ENCODE assay signal across 8 cellular contexts in genomic region chr1:42924249-42925131, GRCh38. TPM values are rescaled to one million over a fixed set of nuclear protein-coding genes. Genes with fewer than 3 reads are reported as not detected.
DNase-seq lines count a peak whose midpoint lies in the region; ATAC-seq and TF ChIP-seq lines count a peak whose summit lies in the region.

No MANE protein-coding gene starts in this region.

- H3K9me3 ChIP-seq in adrenal gland (replicated peaks in 1 of 3) (no peaks in the 10 kb centered on the region), heart left ventricle (no peaks in the 10 kb centered on the region)

- intact Hi-C loops in adrenal gland (cut with DNase I), result no loop called here
- intact Hi-C loops in heart left ventricle (cut with DNase I), result loop anchor here in 4 of 10 donors (5.0 to 10.0 kb wide), 6 partner anchors 33 to 460 kb away; partner anchors contain the start of genes C1orf50 (in 2 of the 4), P3H1 (in 2 of the 4), MED8 (in 1 of the 4) and SLC2A1 (in 1 of the 4)

- peaks cover 9% of the 10 kb centered on the region for H3K4me1 Mint-ChIP-seq in progenitor cell of endocrine pancreas (ENCODE audit: low read depth)

- peaks cover 10% of the 10 kb centered on the region for H3K36me3 Mint-ChIP-seq in progenitor cell of endocrine pancreas (ENCODE audit: insufficient read depth)

- H3K27me3 ChIP-seq in adrenal gland (no peaks in the 10 kb centered on the region), heart left ventricle (no peaks in the 10 kb centered on the region)

- DNase-seq in GM12865 (ENCODE audit: low read depth), result peak; percentile 96
- peak; percentile 92 for DNase-seq in NCI-H128 (lab: John Stamatoyannopoulos, UW; ENCODE audit: unreplicated experiment)
- DNase-seq in SW480 (ENCODE audit: low spot score), result peak; percentile 93
- DNase-seq in adrenal gland, result peak; percentile 93 to 98 (median 95)
- DNase-seq in heart left ventricle, result peak; percentile 96 to 97 (median 97)
- peak; percentile 92 for DNase-seq in progenitor cell of endocrine pancreas (ENCODE audit: low spot score, unreplicated experiment)
- DNase-seq in ureter (ENCODE audit: low spot score), result peak; percentile 97

- peak overlapping the region in 4 of 5 donors; percentile 78 to 87 (median 82) for H3K27ac ChIP-seq in adrenal gland
- peak overlapping the region; percentile 86 to 98 (median 94) for H3K27ac ChIP-seq in heart left ventricle

- H3K4me3 Mint-ChIP-seq in progenitor cell of endocrine pancreas (ENCODE audit: low read depth), result peak overlapping the region; percentile 86

- TF ChIP-seq CTCF in GM12865 (IDR thresholded peaks at IDR 0.05; ENCODE audit: insufficient read depth, low read depth, low read length, missing control alignments) (peak; percentile 16), adrenal gland (IDR thresholded peaks at IDR 0.05) (peak in 1 of 6 experiments; percentile 21), heart left ventricle (IDR thresholded peaks at IDR 0.05) (peak in 5 of 12 donors; percentile 14 to 39 (median 18)), progenitor cell of endocrine pancreas (IDR thresholded peaks at IDR 0.05; ENCODE audit: unreplicated experiment) (peak; percentile 27)

- H3K36me3 ChIP-seq in adrenal gland (replicated peaks in 1 of 2) (peaks cover 0 to 30% of the 10 kb centered on the region in 2 donors), heart left ventricle (peaks cover 0 to 36% (median 29%) of the 10 kb centered on the region in 9 donors)

- ATAC-seq in HG02642 (IDR thresholded peaks at IDR 0.05; ENCODE audit: poor library complexity, unreplicated experiment) (peak; percentile 94), heart left ventricle (peak; percentile 98 to 99 (median 98))

- H3K27ac Mint-ChIP-seq in progenitor cell of endocrine pancreas, result peak overlapping the region; percentile 93

- TF ChIP-seq POLR2A in adrenal gland (IDR thresholded peaks at IDR 0.05), result peak; percentile 42 to 76
- TF ChIP-seq POLR2A in heart left ventricle (IDR thresholded peaks at IDR 0.05), result peak; percentile 82 to 91

- 1 to 2% (median 1%) methylated on average over 18 to 69 of the region's 69 CpGs for WGBS in adrenal gland, 4 donors
- WGBS in heart left ventricle, 4 donors, result 0 to 8% (median 1%) methylated on average over 8 to 69 of the region's 69 CpGs

- H3K4me3 ChIP-seq in GM12865 (ENCODE audit: low read depth, low read length) (peak overlapping the region; percentile 68), adrenal gland (peak overlapping the region in 3 of 4 donors; percentile 53 to 61 (median 54)), heart left ventricle (peak overlapping the region; percentile 37 to 95 (median 84))

- H3K27me3 Mint-ChIP-seq in progenitor cell of endocrine pancreas, result no peaks in the 10 kb centered on the region

- no peaks in the 10 kb centered on the region for H3K9me3 Mint-ChIP-seq in progenitor cell of endocrine pancreas (ENCODE audit: low read depth)

- H3K4me1 ChIP-seq in adrenal gland (replicated peaks in 1 of 2) (peaks cover 0 to 11% of the 10 kb centered on the region in 2 donors), heart left ventricle (peaks cover 0 to 14% (median 6%) of the 10 kb centered on the region in 12 donors)

RNA-seq across cellular contexts. Expression of gene SLC2A1, which starts 34.2 kb away (rescaled TPM):
- total RNA-seq in adrenal gland (100 to 1,000 TPM in 1 of 8 donors, 10 to 100 TPM in 7; 15.4 to 123 (median 27.1) TPM), heart left ventricle (10 to 100 TPM; 19.0 to 88.1 (median 29.9) TPM), progenitor cell of endocrine pancreas (49.7 and 54.7 TPM in 2 replicates), ureter (246 TPM)
- polyA plus RNA-seq in adrenal gland (10 to 100 TPM in 1 of 3 donors, 1 to 10 TPM in 2; 4.6 to 12.3 (median 9.3) TPM), heart left ventricle (100 to 1,000 TPM in 1 of 2 donors, 10 to 100 TPM in 1; 10.6 to 196 TPM)

Comparison
In these comparisons a context has a peak if more than half of its experiments do, and no peak if none do; other contexts are left out.
1. Peak in every context shown above with its lines: DNase-seq, ATAC-seq, H3K4me3 ChIP-seq and H3K27ac ChIP-seq.